Comparison of ENCODE assay signal across 10 cellular contexts in the genomic region with DNA sequence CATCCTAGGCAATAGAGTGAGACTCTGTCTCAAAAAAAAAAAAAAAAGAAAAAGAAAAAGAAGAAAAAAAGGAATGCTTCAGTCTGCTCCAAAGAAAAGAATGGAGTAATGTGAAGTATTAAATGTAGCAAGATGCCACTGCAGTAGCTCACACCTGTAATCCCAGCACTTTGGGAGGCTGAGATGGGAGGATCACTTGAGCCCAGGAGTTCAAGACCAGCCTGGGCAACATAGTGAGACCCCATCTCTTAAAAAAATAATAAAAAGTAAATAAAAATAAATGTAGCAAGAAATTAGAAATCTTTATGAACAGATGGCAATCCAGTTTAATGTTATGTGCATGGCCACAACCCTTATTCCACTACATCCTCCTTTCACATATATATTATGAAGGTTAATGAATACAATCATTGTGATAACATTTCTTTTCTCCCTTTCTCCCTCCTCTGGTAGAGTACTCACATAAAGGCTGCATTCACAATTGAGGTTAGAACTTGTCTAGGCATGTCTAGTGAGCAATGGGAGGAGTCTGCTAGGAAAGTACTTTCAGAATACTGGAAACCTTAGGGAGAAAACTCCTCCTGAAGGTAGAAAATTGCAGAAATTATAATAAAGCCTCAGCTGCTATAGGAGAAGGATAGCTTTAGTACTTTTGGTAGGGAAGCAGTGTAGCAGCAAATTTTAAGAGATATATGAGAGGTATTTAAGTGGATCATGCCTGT. TPM values are rescaled to one million over a fixed set of nuclear protein-coding genes. Genes with fewer than 3 reads are reported as not detected.
A peak's percentile ranks its signal among the peaks of the same experiment; 100 is the strongest.
DNase-seq lines count a peak whose midpoint lies in the region; ATAC-seq and TF ChIP-seq lines count a peak whose summit lies in the region.
"Had no signal": no experiment of that assay in that cellular context is flagged by ENCODE, and none has a peak within 500 bp of the region (broad histone marks: within the 10 kb centered on the region; RNA-seq: fewer than 3 reads in every experiment).

No MANE protein-coding gene starts in this region.

- in situ Hi-C loops in astrocyte of the spinal cord (cut with HindIII; ENCODE audit: low sequenced_read_pairs): no loop called here

- ATAC-seq in GM18517 (IDR thresholded peaks at IDR 0.05; ENCODE audit: unreplicated experiment): no peak
- ATAC-seq: Right ventricle myocardium inferior had no signal

- no peak for TF ChIP-seq CTCF in astrocyte of the spinal cord (IDR thresholded peaks at IDR 0.05; ENCODE audit: low read depth, low read length)

- no peak overlapping the region for H3K4me3 ChIP-seq in astrocyte of the spinal cord (ENCODE audit: low read depth, low read length)

- DNase-seq in DMS153 (lab: John Stamatoyannopoulos, UW) (peak; percentile 43), DMS153 treated with DMSO at 0.1 percent for 48 hours (lab: John Stamatoyannopoulos, UW; ENCODE audit: unreplicated experiment) (no peak), HT-29 (ENCODE audit: low spot score) (peak; percentile 46), astrocyte of the spinal cord (ENCODE audit: low read depth, low spot score) (peak; percentile 87), lung microvascular endothelial cell (ENCODE audit: low read depth in 2 of 2) (peak; percentile 45 to 82), AML-193 (lab: John Stamatoyannopoulos, UW) (no peak), activated gamma-delta T cell (lab: John Stamatoyannopoulos, UW) (no peak)
- DNase-seq: stimulated activated CD4-positive, alpha-beta T cell treated with anti-CD3 and anti-CD28 coated beads, Interleukin-12 subunit alpha, Interleukin-12 subunit beta, amount 100 ng/mL, for 4 hours had no signal

RNA-seq across cellular contexts. Expression of gene KLLN, which starts 20.4 kb away (rescaled TPM):
- total RNA-seq in HT-29 (2014; rRNA removed; shearing (Covaris generic)): 0.28 and 0.42 TPM in 2 replicates
- 0.20 and 0.22 TPM in 2 replicates for total RNA-seq in lung microvascular endothelial cell

RNA-seq across cellular contexts. Expression of gene PTEN, which starts 20.5 kb away (rescaled TPM):
- 38.0 and 49.9 TPM in 2 replicates for total RNA-seq in HT-29 (2014; rRNA removed; shearing (Covaris generic))
- total RNA-seq in lung microvascular endothelial cell: 60.1 and 87.3 TPM in 2 replicates

RNA-seq across cellular contexts. Expression of gene ATAD1, which starts 24.9 kb away (rescaled TPM):
- 12.7 and 18.0 TPM in 2 replicates for total RNA-seq in HT-29 (2014; rRNA removed; shearing (Covaris generic))
- 12.9 and 16.9 TPM in 2 replicates for total RNA-seq in lung microvascular endothelial cell

Comparison
In these comparisons a context has a peak if more than half of its experiments do, and no peak if none do; other contexts are left out.
1. DNase-seq: peak in DMS153 (single experiment), HT-29 (single experiment), astrocyte of the spinal cord (single experiment) and lung microvascular endothelial cell (2 of 2); none in DMS153 treated with DMSO at 0.1 percent for 48 hours (single experiment), AML-193 (0 of 2) and activated gamma-delta T cell (single experiment).